In genomic region chr17:44565866-44566443, GRCh38 we compare ENCODE assay signal across 1 cellular context.
A peak's percentile ranks its signal among the peaks of the same experiment; 100 is the strongest.
TF ChIP-seq lines count a peak whose summit lies in the region.

No MANE protein-coding gene starts in this region.

TF ChIP-seq in HepG2, 621 proteins besides CTCF, POLR2A, EP300 and RAD21:
- 0 out of 2 replicates have a peak, but pooled peaks have one; percentile 33 for TF ChIP-seq CHD4 (IDR thresholded peaks at IDR 0.05; ENCODE audit: borderline replicate concordance, low read length)
- TF ChIP-seq CREM (IDR thresholded peaks at IDR 0.05): no peak
- no peak for TF ChIP-seq CREM (CRISPR knock-in tag; IDR thresholded peaks at IDR 0.05)
TF ChIP-seq in HepG2: peak in this region for 1.
